ENCODE assay signal across 1 cellular context in genomic region chr1:155003766-155004351, GRCh38.
TF ChIP-seq lines count a peak whose summit lies in the region.

No MANE protein-coding gene starts in this region.

TF ChIP-seq in GM12878, 131 proteins besides CTCF, POLR2A, EP300 and RAD21:
- TF ChIP-seq SUZ12 (IDR thresholded peaks at IDR 0.05; ENCODE audit: unreplicated experiment) (no peak), CBX3 (IDR thresholded peaks at IDR 0.05; ENCODE audit: borderline replicate concordance, low read depth) (no peak), RAD51 (IDR thresholded peaks at IDR 0.05) (no peak), SP1 (IDR thresholded peaks at IDR 0.05; ENCODE audit: low read depth, low read length) (no peak), ZBTB40 (IDR thresholded peaks at IDR 0.05; ENCODE audit: borderline replicate concordance) (peak; percentile 63; the same call in 1 of the 2 replicates), SIX5 (IDR thresholded peaks at IDR 0.05; ENCODE audit: low read depth, low read length, severe bottlenecking) (no peak), NR2C2 (IDR thresholded peaks at IDR 0.05; ENCODE audit: borderline replicate concordance, control insufficient read depth, insufficient read length, low read depth) (no peak), EGR1 (IDR thresholded peaks at IDR 0.05; ENCODE audit: borderline replicate concordance in 1 of 2, low read depth in 2 of 2, low read length in 2 of 2) (peak in 1 of 2 experiments; percentile 63; a peak in 1 of 3 replicates), TCF3 (IDR thresholded peaks at IDR 0.05; ENCODE audit: borderline replicate concordance, insufficient read depth, low read depth, low read length) (no peak), LARP7 (IDR thresholded peaks at IDR 0.05) (no peak), STAT3 (IDR thresholded peaks at IDR 0.05; ENCODE audit: low read depth, low read length) (no peak), BHLHE40 (IDR thresholded peaks at IDR 0.05; ENCODE audit: borderline replicate concordance in 1 of 2, low read depth in 2 of 2, low read length in 1 of 2) (peak; percentile 57 to 86; a peak in 3 of 4 replicates), TAF1 (IDR thresholded peaks at IDR 0.05; ENCODE audit: borderline replicate concordance, low read depth, low read length) (peak; percentile 22; the same call in 1 of the 2 replicates), USF1 (IDR thresholded peaks at IDR 0.05; ENCODE audit: borderline replicate concordance, extremely low read length, insufficient read depth, low read depth, low read length) (no peak), IRF3 (IDR thresholded peaks at IDR 0.05) (no peak), ZZZ3 (IDR thresholded peaks at IDR 0.05; ENCODE audit: control insufficient read depth, insufficient read length, low read depth) (no peak), CHD1 (IDR thresholded peaks at IDR 0.05; ENCODE audit: low read depth, low read length) (no peak), ELK1 (IDR thresholded peaks at IDR 0.05; ENCODE audit: low read depth, low read length) (peak; percentile 92), GATAD2B (conservative IDR thresholded peaks at IDR 0.05; ENCODE audit: low read depth) (0 out of 2 replicates have a peak, but pooled peaks have one; percentile 19), MXI1 (IDR thresholded peaks at IDR 0.05; ENCODE audit: low read depth, low read length) (no peak), JUNB (IDR thresholded peaks at IDR 0.05) (no peak), POLR2AphosphoS2 (IDR thresholded peaks at IDR 0.05; ENCODE audit: low read depth, low read length) (no peak), MYC (IDR thresholded peaks at IDR 0.05; ENCODE audit: insufficient read depth, insufficient read length, insufficient replicate concordance, low read length, severe bottlenecking) (no peak), PRDM15 (CRISPR knock-in tag; IDR thresholded peaks at IDR 0.05) (no peak), ZNF687 (IDR thresholded peaks at IDR 0.05) (no peak), NR2F1 (conservative IDR thresholded peaks at IDR 0.05) (0 out of 2 replicates have a peak, but pooled peaks have one; percentile 12), CBFB (IDR thresholded peaks at IDR 0.05; ENCODE audit: low read depth) (no peak), SMC3 (IDR thresholded peaks at IDR 0.05; ENCODE audit: borderline replicate concordance, low read length) (no peak), CUX1 (IDR thresholded peaks at IDR 0.05; ENCODE audit: insufficient replicate concordance, low read depth, low read length) (no peak), SRF (IDR thresholded peaks at IDR 0.05; ENCODE audit: low read depth in 2 of 2, low read length in 2 of 2) (peak; percentile 92 to 94), SUPT20H (IDR thresholded peaks at IDR 0.05; ENCODE audit: borderline replicate concordance, control insufficient read depth, low read depth, low read length) (no peak)
